In the genomic region with DNA sequence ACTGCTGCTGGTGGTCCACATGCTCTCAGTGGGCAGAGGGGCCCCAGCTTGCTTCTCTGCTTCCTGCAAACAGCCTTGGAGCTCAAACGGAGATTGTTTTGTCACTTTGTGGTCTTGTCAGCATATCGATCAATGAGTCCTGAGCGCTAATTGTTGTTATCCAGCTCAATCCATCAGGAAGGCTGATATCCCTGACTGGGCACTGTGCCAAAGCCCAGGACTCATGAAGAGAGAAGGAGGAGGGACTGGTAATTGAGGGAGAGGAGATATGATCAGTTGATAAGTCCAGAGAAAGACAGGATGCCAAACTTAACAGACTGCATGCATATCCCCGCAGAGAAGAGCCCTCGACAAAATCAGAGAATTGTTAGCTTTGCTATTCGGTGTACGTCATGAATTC, we compare ENCODE assay signal across 2 cellular contexts.
TF ChIP-seq lines count a peak whose summit lies in the region.

No MANE protein-coding gene starts in this region.

TF ChIP-seq in IMR-90, 13 proteins besides CTCF, POLR2A, EP300 and RAD21:
- TF ChIP-seq RFX5 (IDR thresholded peaks at IDR 0.05; ENCODE audit: low read depth, low read length): no peak
- no peak for TF ChIP-seq CEBPB (IDR thresholded peaks at IDR 0.05; ENCODE audit: low read depth, low read length)

TF ChIP-seq in HepG2, 621 proteins besides CTCF, POLR2A, EP300 and RAD21:
- TF ChIP-seq CEBPB (IDR thresholded peaks at IDR 0.05; ENCODE audit: borderline replicate concordance, low read depth, low read length): no peak
